Comparison of ENCODE assay signal across 1 cellular context in the genomic region with DNA sequence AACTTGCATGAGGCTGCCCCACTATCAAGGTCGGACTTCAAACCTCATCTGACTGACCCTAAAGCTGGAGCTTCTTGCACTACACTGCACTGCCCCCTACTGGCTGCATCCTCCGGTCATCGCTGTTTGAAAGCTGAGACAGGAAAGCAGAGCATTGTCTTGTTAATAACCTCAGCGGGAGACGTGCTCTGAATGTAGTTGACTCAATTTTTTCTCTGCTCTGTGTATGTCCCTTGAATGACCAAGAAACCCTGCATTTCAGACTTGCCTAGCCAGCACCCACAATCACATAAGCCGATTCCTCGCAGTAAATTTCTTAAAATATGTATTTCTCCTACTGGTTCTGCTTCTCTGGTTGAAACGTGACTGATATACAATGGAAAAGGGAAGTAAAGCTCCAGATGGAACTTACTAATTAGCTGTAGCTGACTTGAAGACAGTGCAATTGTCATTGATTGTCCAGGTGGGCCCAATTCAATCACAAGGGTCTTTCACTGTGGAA.
TF ChIP-seq lines count a peak whose summit lies in the region.

No MANE protein-coding gene starts in this region.

TF ChIP-seq in HepG2, 621 proteins besides CTCF, POLR2A, EP300 and RAD21 (continues in another document):
- TF ChIP-seq, protein P1, sequence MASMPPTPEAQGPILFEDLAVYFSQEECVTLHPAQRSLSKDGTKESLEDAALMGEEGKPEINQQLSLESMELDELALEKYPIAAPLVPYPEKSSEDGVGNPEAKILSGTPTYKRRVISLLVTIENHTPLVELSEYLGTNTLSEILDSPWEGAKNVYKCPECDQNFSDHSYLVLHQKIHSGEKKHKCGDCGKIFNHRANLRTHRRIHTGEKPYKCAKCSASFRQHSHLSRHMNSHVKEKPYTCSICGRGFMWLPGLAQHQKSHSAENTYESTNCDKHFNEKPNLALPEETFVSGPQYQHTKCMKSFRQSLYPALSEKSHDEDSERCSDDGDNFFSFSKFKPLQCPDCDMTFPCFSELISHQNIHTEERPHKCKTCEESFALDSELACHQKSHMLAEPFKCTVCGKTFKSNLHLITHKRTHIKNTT (CRISPR knock-in tag; IDR thresholded peaks at IDR 0.05), result no peak
- TF ChIP-seq HNF4A (CRISPR knock-in tag; IDR thresholded peaks at IDR 0.05), result peak; percentile 55
- TF ChIP-seq, protein P2, sequence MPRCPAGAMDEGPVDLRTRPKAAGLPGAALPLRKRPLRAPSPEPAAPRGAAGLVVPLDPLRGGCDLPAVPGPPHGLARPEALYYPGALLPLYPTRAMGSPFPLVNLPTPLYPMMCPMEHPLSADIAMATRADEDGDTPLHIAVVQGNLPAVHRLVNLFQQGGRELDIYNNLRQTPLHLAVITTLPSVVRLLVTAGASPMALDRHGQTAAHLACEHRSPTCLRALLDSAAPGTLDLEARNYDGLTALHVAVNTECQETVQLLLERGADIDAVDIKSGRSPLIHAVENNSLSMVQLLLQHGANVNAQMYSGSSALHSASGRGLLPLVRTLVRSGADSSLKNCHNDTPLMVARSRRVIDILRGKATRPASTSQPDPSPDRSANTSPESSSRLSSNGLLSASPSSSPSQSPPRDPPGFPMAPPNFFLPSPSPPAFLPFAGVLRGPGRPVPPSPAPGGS (CRISPR knock-in tag; IDR thresholded peaks at IDR 0.05), result peak; percentile 55; the same call in 1 of the 2 replicates
- TF ChIP-seq, protein P3, sequence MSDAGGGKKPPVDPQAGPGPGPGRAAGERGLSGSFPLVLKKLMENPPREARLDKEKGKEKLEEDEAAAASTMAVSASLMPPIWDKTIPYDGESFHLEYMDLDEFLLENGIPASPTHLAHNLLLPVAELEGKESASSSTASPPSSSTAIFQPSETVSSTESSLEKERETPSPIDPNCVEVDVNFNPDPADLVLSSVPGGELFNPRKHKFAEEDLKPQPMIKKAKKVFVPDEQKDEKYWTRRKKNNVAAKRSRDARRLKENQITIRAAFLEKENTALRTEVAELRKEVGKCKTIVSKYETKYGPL (CRISPR knock-in tag; IDR thresholded peaks at IDR 0.05), result 0 out of 2 replicates have a peak, but pooled peaks have one; percentile 9
- TF ChIP-seq, protein P4, sequence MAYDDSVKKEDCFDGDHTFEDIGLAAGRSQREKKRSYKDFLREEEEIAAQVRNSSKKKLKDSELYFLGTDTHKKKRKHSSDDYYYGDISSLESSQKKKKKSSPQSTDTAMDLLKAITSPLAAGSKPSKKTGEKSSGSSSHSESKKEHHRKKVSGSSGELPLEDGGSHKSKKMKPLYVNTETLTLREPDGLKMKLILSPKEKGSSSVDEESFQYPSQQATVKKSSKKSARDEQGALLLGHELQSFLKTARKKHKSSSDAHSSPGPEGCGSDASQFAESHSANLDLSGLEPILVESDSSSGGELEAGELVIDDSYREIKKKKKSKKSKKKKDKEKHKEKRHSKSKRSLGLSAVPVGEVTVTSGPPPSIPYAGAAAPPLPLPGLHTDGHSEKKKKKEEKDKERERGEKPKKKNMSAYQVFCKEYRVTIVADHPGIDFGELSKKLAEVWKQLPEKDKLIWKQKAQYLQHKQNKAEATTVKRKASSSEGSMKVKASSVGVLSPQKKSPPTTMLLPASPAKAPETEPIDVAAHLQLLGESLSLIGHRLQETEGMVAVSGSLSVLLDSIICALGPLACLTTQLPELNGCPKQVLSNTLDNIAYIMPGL (CRISPR knock-in tag; IDR thresholded peaks at IDR 0.05; ENCODE audit: borderline replicate concordance in 1 of 2, low read depth in 1 of 2), result peak in 1 of 2 experiments; percentile 61; a peak in 1 of 4 replicates
- TF ChIP-seq POLR2AphosphoS5 (IDR thresholded peaks at IDR 0.05; ENCODE audit: low read depth, low read length), result no peak
- TF ChIP-seq RFX3 (CRISPR knock-in tag; IDR thresholded peaks at IDR 0.05), result no peak
- peak; percentile 84 for TF ChIP-seq SMC3 (IDR thresholded peaks at IDR 0.05; ENCODE audit: low read length)
- TF ChIP-seq STAG1 (CRISPR knock-in tag; IDR thresholded peaks at IDR 0.05), result peak; percentile 88
- TF ChIP-seq, protein P5, sequence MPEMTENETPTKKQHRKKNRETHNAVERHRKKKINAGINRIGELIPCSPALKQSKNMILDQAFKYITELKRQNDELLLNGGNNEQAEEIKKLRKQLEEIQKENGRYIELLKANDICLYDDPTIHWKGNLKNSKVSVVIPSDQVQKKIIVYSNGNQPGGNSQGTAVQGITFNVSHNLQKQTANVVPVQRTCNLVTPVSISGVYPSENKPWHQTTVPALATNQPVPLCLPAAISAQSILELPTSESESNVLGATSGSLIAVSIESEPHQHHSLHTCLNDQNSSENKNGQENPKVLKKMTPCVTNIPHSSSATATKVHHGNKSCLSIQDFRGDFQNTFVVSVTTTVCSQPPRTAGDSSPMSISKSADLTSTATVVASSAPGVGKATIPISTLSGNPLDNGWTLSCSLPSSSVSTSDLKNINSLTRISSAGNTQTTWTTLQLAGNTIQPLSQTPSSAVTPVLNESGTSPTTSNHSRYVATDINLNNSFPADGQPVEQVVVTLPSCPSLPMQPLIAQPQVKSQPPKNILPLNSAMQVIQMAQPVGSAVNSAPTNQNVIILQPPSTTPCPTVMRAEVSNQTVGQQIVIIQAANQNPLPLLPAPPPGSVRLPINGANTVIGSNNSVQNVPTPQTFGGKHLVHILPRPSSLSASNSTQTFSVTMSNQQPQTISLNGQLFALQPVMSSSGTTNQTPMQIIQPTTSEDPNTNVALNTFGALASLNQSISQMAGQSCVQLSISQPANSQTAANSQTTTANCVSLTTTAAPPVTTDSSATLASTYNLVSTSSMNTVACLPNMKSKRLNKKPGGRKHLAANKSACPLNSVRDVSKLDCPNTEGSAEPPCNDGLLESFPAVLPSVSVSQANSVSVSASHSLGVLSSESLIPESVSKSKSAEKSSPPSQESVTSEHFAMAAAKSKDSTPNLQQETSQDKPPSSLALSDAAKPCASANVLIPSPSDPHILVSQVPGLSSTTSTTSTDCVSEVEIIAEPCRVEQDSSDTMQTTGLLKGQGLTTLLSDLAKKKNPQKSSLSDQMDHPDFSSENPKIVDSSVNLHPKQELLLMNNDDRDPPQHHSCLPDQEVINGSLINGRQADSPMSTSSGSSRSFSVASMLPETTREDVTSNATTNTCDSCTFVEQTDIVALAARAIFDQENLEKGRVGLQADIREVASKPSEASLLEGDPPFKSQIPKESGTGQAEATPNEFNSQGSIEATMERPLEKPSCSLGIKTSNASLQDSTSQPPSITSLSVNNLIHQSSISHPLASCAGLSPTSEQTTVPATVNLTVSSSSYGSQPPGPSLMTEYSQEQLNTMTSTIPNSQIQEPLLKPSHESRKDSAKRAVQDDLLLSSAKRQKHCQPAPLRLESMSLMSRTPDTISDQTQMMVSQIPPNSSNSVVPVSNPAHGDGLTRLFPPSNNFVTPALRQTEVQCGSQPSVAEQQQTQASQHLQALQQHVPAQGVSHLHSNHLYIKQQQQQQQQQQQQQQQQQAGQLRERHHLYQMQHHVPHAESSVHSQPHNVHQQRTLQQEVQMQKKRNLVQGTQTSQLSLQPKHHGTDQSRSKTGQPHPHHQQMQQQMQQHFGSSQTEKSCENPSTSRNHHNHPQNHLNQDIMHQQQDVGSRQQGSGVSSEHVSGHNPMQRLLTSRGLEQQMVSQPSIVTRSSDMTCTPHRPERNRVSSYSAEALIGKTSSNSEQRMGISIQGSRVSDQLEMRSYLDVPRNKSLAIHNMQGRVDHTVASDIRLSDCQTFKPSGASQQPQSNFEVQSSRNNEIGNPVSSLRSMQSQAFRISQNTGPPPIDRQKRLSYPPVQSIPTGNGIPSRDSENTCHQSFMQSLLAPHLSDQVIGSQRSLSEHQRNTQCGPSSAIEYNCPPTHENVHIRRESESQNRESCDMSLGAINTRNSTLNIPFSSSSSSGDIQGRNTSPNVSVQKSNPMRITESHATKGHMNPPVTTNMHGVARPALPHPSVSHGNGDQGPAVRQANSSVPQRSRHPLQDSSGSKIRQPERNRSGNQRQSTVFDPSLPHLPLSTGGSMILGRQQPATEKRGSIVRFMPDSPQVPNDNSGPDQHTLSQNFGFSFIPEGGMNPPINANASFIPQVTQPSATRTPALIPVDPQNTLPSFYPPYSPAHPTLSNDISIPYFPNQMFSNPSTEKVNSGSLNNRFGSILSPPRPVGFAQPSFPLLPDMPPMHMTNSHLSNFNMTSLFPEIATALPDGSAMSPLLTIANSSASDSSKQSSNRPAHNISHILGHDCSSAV (CRISPR knock-in tag; IDR thresholded peaks at IDR 0.05; ENCODE audit: borderline replicate concordance), result no peak
- TF ChIP-seq ZNF34 (CRISPR knock-in tag; IDR thresholded peaks at IDR 0.05; ENCODE audit: borderline replicate concordance), result no peak
- no peak for TF ChIP-seq PTBP1 (IDR thresholded peaks at IDR 0.05; ENCODE audit: low read depth, low read length, poor library complexity, severe bottlenecking)
- 0 out of 2 replicates have a peak, but pooled peaks have one; percentile 25 for TF ChIP-seq MIXL1 (CRISPR knock-in tag; IDR thresholded peaks at IDR 0.05)
- no peak for TF ChIP-seq SOX6 (IDR thresholded peaks at IDR 0.05)
- peak; percentile 24; the same call in 1 of the 2 replicates for TF ChIP-seq SOX6 (CRISPR knock-in tag; IDR thresholded peaks at IDR 0.05)
- no peak for TF ChIP-seq SALL1 (CRISPR knock-in tag; IDR thresholded peaks at IDR 0.05)
- TF ChIP-seq BRCA1 (CRISPR knock-in tag; IDR thresholded peaks at IDR 0.05), result 0 out of 2 replicates have a peak, but pooled peaks have one; percentile 34
- TF ChIP-seq XRCC5 (optimal IDR thresholded peaks at IDR 0.05; ENCODE audit: low read length), result peak; percentile 76
- TF ChIP-seq ELF1 (CRISPR knock-in tag; IDR thresholded peaks at IDR 0.05), result no peak
- TF ChIP-seq ZNF501 (CRISPR knock-in tag; IDR thresholded peaks at IDR 0.05), result peak; percentile 22; the same call in 1 of the 2 replicates
- TF ChIP-seq CAMTA2 (CRISPR knock-in tag; IDR thresholded peaks at IDR 0.05; ENCODE audit: borderline replicate concordance), result no peak
- TF ChIP-seq, protein P6, sequence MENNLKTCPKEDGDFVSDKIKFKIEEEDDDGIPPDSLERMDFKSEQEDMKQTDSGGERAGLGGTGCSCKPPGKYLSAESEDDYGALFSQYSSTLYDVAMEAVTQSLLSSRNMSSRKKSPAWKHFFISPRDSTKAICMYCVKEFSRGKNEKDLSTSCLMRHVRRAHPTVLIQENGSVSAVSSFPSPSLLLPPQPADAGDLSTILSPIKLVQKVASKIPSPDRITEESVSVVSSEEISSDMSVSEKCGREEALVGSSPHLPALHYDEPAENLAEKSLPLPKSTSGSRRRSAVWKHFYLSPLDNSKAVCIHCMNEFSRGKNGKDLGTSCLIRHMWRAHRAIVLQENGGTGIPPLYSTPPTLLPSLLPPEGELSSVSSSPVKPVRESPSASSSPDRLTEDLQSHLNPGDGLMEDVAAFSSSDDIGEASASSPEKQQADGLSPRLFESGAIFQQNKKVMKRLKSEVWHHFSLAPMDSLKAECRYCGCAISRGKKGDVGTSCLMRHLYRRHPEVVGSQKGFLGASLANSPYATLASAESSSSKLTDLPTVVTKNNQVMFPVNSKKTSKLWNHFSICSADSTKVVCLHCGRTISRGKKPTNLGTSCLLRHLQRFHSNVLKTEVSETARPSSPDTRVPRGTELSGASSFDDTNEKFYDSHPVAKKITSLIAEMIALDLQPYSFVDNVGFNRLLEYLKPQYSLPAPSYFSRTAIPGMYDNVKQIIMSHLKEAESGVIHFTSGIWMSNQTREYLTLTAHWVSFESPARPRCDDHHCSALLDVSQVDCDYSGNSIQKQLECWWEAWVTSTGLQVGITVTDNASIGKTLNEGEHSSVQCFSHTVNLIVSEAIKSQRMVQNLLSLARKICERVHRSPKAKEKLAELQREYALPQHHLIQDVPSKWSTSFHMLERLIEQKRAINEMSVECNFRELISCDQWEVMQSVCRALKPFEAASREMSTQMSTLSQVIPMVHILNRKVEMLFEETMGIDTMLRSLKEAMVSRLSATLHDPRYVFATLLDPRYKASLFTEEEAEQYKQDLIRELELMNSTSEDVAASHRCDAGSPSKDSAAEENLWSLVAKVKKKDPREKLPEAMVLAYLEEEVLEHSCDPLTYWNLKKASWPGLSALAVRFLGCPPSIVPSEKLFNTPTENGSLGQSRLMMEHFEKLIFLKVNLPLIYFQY (CRISPR knock-in tag; IDR thresholded peaks at IDR 0.05; ENCODE audit: borderline replicate concordance), result no peak
- TF ChIP-seq ZMYM4 (CRISPR knock-in tag; IDR thresholded peaks at IDR 0.05), result peak; percentile 32; the same call in 1 of the 2 replicates
- no peak for TF ChIP-seq SIX1 (CRISPR knock-in tag; IDR thresholded peaks at IDR 0.05; ENCODE audit: borderline replicate concordance)
- TF ChIP-seq NR2F6 (IDR thresholded peaks at IDR 0.05), result no peak
- no peak for TF ChIP-seq NR2F6 (CRISPR knock-in tag; IDR thresholded peaks at IDR 0.05)
- TF ChIP-seq, protein P7, sequence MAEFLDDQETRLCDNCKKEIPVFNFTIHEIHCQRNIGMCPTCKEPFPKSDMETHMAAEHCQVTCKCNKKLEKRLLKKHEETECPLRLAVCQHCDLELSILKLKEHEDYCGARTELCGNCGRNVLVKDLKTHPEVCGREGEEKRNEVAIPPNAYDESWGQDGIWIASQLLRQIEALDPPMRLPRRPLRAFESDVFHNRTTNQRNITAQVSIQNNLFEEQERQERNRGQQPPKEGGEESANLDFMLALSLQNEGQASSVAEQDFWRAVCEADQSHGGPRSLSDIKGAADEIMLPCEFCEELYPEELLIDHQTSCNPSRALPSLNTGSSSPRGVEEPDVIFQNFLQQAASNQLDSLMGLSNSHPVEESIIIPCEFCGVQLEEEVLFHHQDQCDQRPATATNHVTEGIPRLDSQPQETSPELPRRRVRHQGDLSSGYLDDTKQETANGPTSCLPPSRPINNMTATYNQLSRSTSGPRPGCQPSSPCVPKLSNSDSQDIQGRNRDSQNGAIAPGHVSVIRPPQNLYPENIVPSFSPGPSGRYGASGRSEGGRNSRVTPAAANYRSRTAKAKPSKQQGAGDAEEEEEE (CRISPR knock-in tag; IDR thresholded peaks at IDR 0.05; ENCODE audit: borderline replicate concordance), result no peak
- TF ChIP-seq ZNF205 (CRISPR knock-in tag; IDR thresholded peaks at IDR 0.05), result 0 out of 2 replicates have a peak, but pooled peaks have one; percentile 26
- TF ChIP-seq, protein P8, sequence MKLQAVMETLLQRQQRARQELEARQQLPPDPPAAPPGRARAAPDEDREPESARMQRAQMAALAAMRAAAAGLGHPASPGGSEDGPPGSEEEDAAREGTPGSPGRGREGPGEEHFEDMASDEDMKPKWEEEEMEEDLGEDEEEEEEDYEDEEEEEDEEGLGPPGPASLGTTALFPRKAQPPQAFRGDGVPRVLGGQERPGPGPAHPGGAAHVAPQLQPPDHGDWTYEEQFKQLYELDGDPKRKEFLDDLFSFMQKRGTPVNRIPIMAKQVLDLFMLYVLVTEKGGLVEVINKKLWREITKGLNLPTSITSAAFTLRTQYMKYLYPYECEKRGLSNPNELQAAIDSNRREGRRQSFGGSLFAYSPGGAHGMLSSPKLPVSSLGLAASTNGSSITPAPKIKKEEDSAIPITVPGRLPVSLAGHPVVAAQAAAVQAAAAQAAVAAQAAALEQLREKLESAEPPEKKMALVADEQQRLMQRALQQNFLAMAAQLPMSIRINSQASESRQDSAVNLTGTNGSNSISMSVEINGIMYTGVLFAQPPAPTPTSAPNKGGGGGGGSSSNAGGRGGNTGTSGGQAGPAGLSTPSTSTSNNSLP (IDR thresholded peaks at IDR 0.05; ENCODE audit: low read depth, low read length), result 0 out of 2 replicates have a peak, but pooled peaks have one; percentile 41
- no peak for TF ChIP-seq AKAP8 (CRISPR knock-in tag; IDR thresholded peaks at IDR 0.05)
- TF ChIP-seq ZNF720 (CRISPR knock-in tag; IDR thresholded peaks at IDR 0.05), result no peak
- TF ChIP-seq, protein P9, sequence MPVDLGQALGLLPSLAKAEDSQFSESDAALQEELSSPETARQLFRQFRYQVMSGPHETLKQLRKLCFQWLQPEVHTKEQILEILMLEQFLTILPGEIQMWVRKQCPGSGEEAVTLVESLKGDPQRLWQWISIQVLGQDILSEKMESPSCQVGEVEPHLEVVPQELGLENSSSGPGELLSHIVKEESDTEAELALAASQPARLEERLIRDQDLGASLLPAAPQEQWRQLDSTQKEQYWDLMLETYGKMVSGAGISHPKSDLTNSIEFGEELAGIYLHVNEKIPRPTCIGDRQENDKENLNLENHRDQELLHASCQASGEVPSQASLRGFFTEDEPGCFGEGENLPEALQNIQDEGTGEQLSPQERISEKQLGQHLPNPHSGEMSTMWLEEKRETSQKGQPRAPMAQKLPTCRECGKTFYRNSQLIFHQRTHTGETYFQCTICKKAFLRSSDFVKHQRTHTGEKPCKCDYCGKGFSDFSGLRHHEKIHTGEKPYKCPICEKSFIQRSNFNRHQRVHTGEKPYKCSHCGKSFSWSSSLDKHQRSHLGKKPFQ (CRISPR knock-in tag; IDR thresholded peaks at IDR 0.05; ENCODE audit: insufficient replicate concordance), result no peak
